In the genomic region with DNA sequence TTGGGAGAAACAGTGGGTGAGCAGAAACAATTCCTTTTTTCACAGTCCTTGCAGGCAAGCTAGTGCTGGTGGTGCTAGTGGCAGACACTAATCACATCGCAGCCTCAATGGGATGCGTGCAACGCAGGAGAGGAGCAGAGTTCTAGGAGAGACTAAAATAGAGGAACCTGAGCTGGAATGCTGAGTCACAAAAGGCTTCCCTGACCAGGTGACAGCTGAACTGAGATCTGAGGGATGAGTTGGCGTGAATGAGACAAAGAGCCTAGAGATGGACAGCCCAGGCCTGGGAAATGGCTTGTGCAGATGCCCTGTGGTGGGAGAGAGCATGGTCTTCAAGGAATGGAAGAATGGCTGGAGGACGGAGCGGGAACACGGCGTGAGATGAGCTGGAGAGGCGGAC, we compare ENCODE assay signal across 2 cellular contexts.
TF ChIP-seq lines count a peak whose summit lies in the region.

No MANE protein-coding gene starts in this region.

TF ChIP-seq in A549, 52 proteins besides CTCF, POLR2A, EP300 and RAD21:
- 0 out of 2 replicates have a peak, but pooled peaks have one; percentile 12 for TF ChIP-seq NFE2L2 (conservative IDR thresholded peaks at IDR 0.05; ENCODE audit: low read length)
- no peak for TF ChIP-seq RCOR1 (IDR thresholded peaks at IDR 0.05; ENCODE audit: low read depth, low read length)

TF ChIP-seq in GM23338, 12 proteins besides CTCF, POLR2A, EP300 and RAD21:
- TF ChIP-seq, protein P1, sequence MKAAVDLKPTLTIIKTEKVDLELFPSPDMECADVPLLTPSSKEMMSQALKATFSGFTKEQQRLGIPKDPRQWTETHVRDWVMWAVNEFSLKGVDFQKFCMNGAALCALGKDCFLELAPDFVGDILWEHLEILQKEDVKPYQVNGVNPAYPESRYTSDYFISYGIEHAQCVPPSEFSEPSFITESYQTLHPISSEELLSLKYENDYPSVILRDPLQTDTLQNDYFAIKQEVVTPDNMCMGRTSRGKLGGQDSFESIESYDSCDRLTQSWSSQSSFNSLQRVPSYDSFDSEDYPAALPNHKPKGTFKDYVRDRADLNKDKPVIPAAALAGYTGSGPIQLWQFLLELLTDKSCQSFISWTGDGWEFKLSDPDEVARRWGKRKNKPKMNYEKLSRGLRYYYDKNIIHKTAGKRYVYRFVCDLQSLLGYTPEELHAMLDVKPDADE (IDR thresholded peaks at IDR 0.05), result no peak
- TF ChIP-seq, protein P2, sequence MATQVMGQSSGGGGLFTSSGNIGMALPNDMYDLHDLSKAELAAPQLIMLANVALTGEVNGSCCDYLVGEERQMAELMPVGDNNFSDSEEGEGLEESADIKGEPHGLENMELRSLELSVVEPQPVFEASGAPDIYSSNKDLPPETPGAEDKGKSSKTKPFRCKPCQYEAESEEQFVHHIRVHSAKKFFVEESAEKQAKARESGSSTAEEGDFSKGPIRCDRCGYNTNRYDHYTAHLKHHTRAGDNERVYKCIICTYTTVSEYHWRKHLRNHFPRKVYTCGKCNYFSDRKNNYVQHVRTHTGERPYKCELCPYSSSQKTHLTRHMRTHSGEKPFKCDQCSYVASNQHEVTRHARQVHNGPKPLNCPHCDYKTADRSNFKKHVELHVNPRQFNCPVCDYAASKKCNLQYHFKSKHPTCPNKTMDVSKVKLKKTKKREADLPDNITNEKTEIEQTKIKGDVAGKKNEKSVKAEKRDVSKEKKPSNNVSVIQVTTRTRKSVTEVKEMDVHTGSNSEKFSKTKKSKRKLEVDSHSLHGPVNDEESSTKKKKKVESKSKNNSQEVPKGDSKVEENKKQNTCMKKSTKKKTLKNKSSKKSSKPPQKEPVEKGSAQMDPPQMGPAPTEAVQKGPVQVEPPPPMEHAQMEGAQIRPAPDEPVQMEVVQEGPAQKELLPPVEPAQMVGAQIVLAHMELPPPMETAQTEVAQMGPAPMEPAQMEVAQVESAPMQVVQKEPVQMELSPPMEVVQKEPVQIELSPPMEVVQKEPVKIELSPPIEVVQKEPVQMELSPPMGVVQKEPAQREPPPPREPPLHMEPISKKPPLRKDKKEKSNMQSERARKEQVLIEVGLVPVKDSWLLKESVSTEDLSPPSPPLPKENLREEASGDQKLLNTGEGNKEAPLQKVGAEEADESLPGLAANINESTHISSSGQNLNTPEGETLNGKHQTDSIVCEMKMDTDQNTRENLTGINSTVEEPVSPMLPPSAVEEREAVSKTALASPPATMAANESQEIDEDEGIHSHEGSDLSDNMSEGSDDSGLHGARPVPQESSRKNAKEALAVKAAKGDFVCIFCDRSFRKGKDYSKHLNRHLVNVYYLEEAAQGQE (IDR thresholded peaks at IDR 0.05; ENCODE audit: unreplicated experiment), result no peak
- no peak for TF ChIP-seq EZH2phosphoT487 (IDR thresholded peaks at IDR 0.05; ENCODE audit: unreplicated experiment)
- TF ChIP-seq STAT1 (IDR thresholded peaks at IDR 0.05; ENCODE audit: unreplicated experiment), result no peak
- TF ChIP-seq JUNB (IDR thresholded peaks at IDR 0.05; ENCODE audit: unreplicated experiment), result no peak
- TF ChIP-seq POLR2AphosphoS5 (IDR thresholded peaks at IDR 0.05; ENCODE audit: low read depth), result no peak
- TF ChIP-seq, protein P3, sequence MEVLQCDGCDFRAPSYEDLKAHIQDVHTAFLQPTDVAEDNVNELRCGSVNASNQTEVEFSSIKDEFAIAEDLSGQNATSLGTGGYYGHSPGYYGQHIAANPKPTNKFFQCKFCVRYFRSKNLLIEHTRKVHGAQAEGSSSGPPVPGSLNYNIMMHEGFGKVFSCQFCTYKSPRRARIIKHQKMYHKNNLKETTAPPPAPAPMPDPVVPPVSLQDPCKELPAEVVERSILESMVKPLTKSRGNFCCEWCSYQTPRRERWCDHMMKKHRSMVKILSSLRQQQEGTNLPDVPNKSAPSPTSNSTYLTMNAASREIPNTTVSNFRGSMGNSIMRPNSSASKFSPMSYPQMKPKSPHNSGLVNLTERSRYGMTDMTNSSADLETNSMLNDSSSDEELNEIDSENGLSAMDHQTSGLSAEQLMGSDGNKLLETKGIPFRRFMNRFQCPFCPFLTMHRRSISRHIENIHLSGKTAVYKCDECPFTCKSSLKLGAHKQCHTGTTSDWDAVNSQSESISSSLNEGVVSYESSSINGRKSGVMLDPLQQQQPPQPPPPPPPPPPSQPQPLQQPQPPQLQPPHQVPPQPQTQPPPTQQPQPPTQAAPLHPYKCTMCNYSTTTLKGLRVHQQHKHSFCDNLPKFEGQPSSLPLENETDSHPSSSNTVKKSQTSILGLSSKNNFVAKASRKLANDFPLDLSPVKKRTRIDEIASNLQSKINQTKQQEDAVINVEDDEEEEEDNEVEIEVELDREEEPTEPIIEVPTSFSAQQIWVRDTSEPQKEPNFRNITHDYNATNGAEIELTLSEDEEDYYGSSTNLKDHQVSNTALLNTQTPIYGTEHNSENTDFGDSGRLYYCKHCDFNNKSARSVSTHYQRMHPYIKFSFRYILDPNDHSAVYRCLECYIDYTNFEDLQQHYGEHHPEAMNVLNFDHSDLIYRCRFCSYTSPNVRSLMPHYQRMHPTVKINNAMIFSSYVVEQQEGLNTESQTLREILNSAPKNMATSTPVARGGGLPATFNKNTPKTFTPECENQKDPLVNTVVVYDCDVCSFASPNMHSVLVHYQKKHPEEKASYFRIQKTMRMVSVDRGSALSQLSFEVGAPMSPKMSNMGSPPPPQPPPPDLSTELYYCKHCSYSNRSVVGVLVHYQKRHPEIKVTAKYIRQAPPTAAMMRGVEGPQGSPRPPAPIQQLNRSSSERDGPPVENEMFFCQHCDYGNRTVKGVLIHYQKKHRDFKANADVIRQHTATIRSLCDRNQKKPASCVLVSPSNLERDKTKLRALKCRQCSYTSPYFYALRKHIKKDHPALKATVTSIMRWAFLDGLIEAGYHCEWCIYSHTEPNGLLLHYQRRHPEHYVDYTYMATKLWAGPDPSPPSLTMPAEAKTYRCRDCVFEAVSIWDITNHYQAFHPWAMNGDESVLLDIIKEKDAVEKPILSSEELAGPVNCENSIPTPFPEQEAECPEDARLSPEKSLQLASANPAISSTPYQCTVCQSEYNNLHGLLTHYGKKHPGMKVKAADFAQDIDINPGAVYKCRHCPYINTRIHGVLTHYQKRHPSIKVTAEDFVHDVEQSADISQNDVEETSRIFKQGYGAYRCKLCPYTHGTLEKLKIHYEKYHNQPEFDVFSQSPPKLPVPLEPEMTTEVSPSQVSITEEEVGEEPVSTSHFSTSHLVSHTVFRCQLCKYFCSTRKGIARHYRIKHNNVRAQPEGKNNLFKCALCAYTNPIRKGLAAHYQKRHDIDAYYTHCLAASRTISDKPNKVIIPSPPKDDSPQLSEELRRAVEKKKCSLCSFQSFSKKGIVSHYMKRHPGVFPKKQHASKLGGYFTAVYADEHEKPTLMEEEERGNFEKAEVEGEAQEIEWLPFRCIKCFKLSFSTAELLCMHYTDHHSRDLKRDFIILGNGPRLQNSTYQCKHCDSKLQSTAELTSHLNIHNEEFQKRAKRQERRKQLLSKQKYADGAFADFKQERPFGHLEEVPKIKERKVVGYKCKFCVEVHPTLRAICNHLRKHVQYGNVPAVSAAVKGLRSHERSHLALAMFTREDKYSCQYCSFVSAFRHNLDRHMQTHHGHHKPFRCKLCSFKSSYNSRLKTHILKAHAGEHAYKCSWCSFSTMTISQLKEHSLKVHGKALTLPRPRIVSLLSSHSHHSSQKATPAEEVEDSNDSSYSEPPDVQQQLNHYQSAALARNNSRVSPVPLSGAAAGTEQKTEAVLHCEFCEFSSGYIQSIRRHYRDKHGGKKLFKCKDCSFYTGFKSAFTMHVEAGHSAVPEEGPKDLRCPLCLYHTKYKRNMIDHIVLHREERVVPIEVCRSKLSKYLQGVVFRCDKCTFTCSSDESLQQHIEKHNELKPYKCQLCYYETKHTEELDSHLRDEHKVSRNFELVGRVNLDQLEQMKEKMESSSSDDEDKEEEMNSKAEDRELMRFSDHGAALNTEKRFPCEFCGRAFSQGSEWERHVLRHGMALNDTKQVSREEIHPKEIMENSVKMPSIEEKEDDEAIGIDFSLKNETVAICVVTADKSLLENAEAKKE (CRISPR knock-in tag; IDR thresholded peaks at IDR 0.05), result no peak
- no peak for TF ChIP-seq ZNF331 (CRISPR knock-in tag; IDR thresholded peaks at IDR 0.05; ENCODE audit: low read depth)
- TF ChIP-seq ZNF114 (CRISPR knock-in tag; IDR thresholded peaks at IDR 0.05), result no peak
- no peak for TF ChIP-seq EZH2 (IDR thresholded peaks at IDR 0.05; ENCODE audit: low read depth, unreplicated experiment)
- TF ChIP-seq CREB1 (CRISPR knock-in tag; IDR thresholded peaks at IDR 0.05; ENCODE audit: low read depth), result no peak
- TF ChIP-seq NANOG (IDR thresholded peaks at IDR 0.05; ENCODE audit: borderline replicate concordance), result no peak
